2 cellular contexts compared by ENCODE assay signal in the genomic region with DNA sequence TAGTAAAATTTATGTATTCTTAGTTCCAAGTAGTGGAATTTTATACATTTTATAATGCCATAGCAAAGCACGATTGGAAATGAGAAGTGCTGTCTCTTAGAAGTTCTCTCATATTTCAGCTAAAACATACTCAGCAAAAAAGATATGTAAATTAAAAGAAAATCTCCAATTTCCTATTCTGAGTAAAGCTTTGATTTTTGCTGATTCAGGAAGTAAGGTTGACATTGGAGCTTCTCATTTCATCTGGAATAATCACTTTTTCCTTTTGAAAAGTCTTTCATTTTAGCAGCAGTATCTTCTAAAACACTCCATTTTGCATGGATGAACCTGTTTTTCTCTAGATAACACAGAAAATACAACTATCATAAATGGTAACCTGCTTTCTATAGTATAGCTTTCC.
TF ChIP-seq lines count a peak whose summit lies in the region.

No MANE protein-coding gene starts in this region.

TF ChIP-seq in IMR-90, 13 proteins besides CTCF, POLR2A, EP300 and RAD21 (continued from another document):
- no peak for TF ChIP-seq MXI1 (IDR thresholded peaks at IDR 0.05; ENCODE audit: borderline replicate concordance, low read depth, low read length)
- TF ChIP-seq, protein P1, sequence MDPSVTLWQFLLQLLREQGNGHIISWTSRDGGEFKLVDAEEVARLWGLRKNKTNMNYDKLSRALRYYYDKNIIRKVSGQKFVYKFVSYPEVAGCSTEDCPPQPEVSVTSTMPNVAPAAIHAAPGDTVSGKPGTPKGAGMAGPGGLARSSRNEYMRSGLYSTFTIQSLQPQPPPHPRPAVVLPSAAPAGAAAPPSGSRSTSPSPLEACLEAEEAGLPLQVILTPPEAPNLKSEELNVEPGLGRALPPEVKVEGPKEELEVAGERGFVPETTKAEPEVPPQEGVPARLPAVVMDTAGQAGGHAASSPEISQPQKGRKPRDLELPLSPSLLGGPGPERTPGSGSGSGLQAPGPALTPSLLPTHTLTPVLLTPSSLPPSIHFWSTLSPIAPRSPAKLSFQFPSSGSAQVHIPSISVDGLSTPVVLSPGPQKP (IDR thresholded peaks at IDR 0.05; ENCODE audit: borderline replicate concordance, low read depth, low read length): no peak

TF ChIP-seq in WTC11, 78 proteins besides CTCF, POLR2A, EP300 and RAD21 (continued from another document):
- TF ChIP-seq, protein P2, sequence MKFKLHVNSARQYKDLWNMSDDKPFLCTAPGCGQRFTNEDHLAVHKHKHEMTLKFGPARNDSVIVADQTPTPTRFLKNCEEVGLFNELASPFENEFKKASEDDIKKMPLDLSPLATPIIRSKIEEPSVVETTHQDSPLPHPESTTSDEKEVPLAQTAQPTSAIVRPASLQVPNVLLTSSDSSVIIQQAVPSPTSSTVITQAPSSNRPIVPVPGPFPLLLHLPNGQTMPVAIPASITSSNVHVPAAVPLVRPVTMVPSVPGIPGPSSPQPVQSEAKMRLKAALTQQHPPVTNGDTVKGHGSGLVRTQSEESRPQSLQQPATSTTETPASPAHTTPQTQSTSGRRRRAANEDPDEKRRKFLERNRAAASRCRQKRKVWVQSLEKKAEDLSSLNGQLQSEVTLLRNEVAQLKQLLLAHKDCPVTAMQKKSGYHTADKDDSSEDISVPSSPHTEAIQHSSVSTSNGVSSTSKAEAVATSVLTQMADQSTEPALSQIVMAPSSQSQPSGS (CRISPR knock-in tag; IDR thresholded peaks at IDR 0.05; ENCODE audit: borderline replicate concordance, low read depth): no peak
- TF ChIP-seq NR1H2 (CRISPR knock-in tag; IDR thresholded peaks at IDR 0.05) (no peak), IRF2 (CRISPR knock-in tag; IDR thresholded peaks at IDR 0.05; ENCODE audit: borderline replicate concordance, low read depth) (no peak), ELF4 (CRISPR knock-in tag; IDR thresholded peaks at IDR 0.05; ENCODE audit: low read depth) (no peak), TEAD4 (CRISPR knock-in tag; IDR thresholded peaks at IDR 0.05) (no peak), ETV6 (CRISPR knock-in tag; IDR thresholded peaks at IDR 0.05) (no peak), NFATC4 (CRISPR knock-in tag; IDR thresholded peaks at IDR 0.05) (no peak), NFE2L1 (CRISPR knock-in tag; IDR thresholded peaks at IDR 0.05) (no peak), NR3C1 (CRISPR knock-in tag; conservative IDR thresholded peaks at IDR 0.05; ENCODE audit: low read depth) (no peak)
- TF ChIP-seq, protein P3, sequence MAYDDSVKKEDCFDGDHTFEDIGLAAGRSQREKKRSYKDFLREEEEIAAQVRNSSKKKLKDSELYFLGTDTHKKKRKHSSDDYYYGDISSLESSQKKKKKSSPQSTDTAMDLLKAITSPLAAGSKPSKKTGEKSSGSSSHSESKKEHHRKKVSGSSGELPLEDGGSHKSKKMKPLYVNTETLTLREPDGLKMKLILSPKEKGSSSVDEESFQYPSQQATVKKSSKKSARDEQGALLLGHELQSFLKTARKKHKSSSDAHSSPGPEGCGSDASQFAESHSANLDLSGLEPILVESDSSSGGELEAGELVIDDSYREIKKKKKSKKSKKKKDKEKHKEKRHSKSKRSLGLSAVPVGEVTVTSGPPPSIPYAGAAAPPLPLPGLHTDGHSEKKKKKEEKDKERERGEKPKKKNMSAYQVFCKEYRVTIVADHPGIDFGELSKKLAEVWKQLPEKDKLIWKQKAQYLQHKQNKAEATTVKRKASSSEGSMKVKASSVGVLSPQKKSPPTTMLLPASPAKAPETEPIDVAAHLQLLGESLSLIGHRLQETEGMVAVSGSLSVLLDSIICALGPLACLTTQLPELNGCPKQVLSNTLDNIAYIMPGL (CRISPR knock-in tag; IDR thresholded peaks at IDR 0.05): no peak
- TF ChIP-seq, protein P4, sequence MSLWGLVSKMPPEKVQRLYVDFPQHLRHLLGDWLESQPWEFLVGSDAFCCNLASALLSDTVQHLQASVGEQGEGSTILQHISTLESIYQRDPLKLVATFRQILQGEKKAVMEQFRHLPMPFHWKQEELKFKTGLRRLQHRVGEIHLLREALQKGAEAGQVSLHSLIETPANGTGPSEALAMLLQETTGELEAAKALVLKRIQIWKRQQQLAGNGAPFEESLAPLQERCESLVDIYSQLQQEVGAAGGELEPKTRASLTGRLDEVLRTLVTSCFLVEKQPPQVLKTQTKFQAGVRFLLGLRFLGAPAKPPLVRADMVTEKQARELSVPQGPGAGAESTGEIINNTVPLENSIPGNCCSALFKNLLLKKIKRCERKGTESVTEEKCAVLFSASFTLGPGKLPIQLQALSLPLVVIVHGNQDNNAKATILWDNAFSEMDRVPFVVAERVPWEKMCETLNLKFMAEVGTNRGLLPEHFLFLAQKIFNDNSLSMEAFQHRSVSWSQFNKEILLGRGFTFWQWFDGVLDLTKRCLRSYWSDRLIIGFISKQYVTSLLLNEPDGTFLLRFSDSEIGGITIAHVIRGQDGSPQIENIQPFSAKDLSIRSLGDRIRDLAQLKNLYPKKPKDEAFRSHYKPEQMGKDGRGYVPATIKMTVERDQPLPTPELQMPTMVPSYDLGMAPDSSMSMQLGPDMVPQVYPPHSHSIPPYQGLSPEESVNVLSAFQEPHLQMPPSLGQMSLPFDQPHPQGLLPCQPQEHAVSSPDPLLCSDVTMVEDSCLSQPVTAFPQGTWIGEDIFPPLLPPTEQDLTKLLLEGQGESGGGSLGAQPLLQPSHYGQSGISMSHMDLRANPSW (CRISPR knock-in tag; conservative IDR thresholded peaks at IDR 0.05; ENCODE audit: low read depth): no peak
- TF ChIP-seq, protein P5, sequence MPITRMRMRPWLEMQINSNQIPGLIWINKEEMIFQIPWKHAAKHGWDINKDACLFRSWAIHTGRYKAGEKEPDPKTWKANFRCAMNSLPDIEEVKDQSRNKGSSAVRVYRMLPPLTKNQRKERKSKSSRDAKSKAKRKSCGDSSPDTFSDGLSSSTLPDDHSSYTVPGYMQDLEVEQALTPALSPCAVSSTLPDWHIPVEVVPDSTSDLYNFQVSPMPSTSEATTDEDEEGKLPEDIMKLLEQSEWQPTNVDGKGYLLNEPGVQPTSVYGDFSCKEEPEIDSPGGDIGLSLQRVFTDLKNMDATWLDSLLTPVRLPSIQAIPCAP (CRISPR knock-in tag; IDR thresholded peaks at IDR 0.05): no peak
- TF ChIP-seq, protein P6, sequence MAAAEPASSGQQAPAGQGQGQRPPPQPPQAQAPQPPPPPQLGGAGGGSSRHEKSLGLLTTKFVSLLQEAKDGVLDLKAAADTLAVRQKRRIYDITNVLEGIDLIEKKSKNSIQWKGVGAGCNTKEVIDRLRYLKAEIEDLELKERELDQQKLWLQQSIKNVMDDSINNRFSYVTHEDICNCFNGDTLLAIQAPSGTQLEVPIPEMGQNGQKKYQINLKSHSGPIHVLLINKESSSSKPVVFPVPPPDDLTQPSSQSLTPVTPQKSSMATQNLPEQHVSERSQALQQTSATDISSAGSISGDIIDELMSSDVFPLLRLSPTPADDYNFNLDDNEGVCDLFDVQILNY (CRISPR knock-in tag; IDR thresholded peaks at IDR 0.05): no peak
